Comparison of ENCODE assay signal across 1 cellular context in the genomic region with DNA sequence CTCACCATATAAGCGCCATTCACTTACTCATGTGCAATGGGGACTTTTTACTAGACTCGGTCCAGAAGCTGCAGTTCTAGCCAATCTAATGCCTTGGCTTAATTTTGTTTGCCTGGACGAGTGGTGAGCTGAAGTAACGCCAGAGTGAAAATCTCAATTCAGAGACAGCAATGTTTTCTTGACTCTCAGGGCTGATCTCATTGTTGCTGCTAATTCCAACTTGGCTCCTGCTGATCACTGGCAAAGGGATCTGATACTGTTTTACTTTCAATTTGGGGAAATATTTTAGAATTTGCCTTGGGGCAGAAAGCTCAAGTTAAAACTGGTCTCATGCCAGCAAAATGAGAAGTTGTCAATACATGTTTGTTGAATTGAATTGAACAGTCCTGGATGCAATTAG.
TF ChIP-seq lines count a peak whose summit lies in the region.

No MANE protein-coding gene starts in this region.

TF ChIP-seq in SK-N-SH, 30 proteins besides CTCF, POLR2A, EP300 and RAD21 (continued from another document):
- TF ChIP-seq, protein P1, sequence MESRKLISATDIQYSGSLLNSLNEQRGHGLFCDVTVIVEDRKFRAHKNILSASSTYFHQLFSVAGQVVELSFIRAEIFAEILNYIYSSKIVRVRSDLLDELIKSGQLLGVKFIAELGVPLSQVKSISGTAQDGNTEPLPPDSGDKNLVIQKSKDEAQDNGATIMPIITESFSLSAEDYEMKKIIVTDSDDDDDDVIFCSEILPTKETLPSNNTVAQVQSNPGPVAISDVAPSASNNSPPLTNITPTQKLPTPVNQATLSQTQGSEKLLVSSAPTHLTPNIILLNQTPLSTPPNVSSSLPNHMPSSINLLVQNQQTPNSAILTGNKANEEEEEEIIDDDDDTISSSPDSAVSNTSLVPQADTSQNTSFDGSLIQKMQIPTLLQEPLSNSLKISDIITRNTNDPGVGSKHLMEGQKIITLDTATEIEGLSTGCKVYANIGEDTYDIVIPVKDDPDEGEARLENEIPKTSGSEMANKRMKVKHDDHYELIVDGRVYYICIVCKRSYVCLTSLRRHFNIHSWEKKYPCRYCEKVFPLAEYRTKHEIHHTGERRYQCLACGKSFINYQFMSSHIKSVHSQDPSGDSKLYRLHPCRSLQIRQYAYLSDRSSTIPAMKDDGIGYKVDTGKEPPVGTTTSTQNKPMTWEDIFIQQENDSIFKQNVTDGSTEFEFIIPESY (IDR thresholded peaks at IDR 0.05; ENCODE audit: borderline replicate concordance, low read depth) = no peak
- no peak for TF ChIP-seq FOXJ3 (CRISPR knock-in tag; IDR thresholded peaks at IDR 0.05)
- no peak for TF ChIP-seq TAF1 (IDR thresholded peaks at IDR 0.05; ENCODE audit: borderline replicate concordance, low read depth, low read length)
- TF ChIP-seq, protein P2, sequence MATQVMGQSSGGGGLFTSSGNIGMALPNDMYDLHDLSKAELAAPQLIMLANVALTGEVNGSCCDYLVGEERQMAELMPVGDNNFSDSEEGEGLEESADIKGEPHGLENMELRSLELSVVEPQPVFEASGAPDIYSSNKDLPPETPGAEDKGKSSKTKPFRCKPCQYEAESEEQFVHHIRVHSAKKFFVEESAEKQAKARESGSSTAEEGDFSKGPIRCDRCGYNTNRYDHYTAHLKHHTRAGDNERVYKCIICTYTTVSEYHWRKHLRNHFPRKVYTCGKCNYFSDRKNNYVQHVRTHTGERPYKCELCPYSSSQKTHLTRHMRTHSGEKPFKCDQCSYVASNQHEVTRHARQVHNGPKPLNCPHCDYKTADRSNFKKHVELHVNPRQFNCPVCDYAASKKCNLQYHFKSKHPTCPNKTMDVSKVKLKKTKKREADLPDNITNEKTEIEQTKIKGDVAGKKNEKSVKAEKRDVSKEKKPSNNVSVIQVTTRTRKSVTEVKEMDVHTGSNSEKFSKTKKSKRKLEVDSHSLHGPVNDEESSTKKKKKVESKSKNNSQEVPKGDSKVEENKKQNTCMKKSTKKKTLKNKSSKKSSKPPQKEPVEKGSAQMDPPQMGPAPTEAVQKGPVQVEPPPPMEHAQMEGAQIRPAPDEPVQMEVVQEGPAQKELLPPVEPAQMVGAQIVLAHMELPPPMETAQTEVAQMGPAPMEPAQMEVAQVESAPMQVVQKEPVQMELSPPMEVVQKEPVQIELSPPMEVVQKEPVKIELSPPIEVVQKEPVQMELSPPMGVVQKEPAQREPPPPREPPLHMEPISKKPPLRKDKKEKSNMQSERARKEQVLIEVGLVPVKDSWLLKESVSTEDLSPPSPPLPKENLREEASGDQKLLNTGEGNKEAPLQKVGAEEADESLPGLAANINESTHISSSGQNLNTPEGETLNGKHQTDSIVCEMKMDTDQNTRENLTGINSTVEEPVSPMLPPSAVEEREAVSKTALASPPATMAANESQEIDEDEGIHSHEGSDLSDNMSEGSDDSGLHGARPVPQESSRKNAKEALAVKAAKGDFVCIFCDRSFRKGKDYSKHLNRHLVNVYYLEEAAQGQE (IDR thresholded peaks at IDR 0.05; ENCODE audit: low read depth, low read length) = no peak
- no peak for TF ChIP-seq JUND (IDR thresholded peaks at IDR 0.05)
- TF ChIP-seq YY1 (IDR thresholded peaks at IDR 0.05; ENCODE audit: low read depth) = no peak
- no peak for TF ChIP-seq SIN3A (IDR thresholded peaks at IDR 0.05; ENCODE audit: borderline replicate concordance, low read depth, low read length)
- no peak for TF ChIP-seq CHD2 (IDR thresholded peaks at IDR 0.05; ENCODE audit: low read length, partially characterized antibody)
- no peak for TF ChIP-seq FOXM1 (IDR thresholded peaks at IDR 0.05; ENCODE audit: low read depth)
- TF ChIP-seq, protein P3, sequence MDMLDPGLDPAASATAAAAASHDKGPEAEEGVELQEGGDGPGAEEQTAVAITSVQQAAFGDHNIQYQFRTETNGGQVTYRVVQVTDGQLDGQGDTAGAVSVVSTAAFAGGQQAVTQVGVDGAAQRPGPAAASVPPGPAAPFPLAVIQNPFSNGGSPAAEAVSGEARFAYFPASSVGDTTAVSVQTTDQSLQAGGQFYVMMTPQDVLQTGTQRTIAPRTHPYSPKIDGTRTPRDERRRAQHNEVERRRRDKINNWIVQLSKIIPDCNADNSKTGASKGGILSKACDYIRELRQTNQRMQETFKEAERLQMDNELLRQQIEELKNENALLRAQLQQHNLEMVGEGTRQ (IDR thresholded peaks at IDR 0.05; ENCODE audit: borderline replicate concordance, low read depth, low read length) = no peak
TF ChIP-seq in SK-N-SH: peak in this region for 0.
